ENCODE assay signal across 2 cellular contexts in the genomic region with DNA sequence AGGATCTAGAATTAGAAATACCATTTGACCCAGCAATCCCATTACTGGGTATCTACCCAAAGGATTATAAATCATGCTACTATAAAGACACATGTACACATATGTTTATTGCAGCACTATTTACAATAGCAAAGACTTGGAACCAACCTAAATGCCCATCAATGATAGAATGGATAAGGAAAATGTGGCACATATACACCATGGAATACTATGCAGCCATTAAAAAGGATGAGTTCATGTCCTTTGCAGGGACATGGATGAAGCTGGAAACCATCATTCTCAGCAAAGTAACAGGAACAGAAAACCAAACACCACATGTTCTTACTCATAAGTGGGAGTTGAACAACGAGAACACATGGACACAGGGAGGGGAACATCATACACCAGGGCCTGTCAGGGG. TPM values are rescaled to one million over a fixed set of nuclear protein-coding genes. Genes with fewer than 3 reads are reported as not detected.
"Had no signal": no experiment of that assay in that cellular context is flagged by ENCODE, and none has a peak within 500 bp of the region (broad histone marks: within the 10 kb centered on the region; RNA-seq: fewer than 3 reads in every experiment).

No MANE protein-coding gene starts in this region.

RNA-seq across cellular contexts. Expression of gene FYB1, which starts 15.1 kb away (rescaled TPM):
- total RNA-seq: SJCRH30 had no signal
- polyA plus RNA-seq: SK-N-SH had no signal
